ENCODE assay signal across 8 cellular contexts in genomic region chr13:51221674-51222509, GRCh38. TPM values are rescaled to one million over a fixed set of nuclear protein-coding genes. Genes with fewer than 3 reads are reported as not detected.
DNase-seq lines count a peak whose midpoint lies in the region; ATAC-seq, FAIRE-seq and TF ChIP-seq lines count a peak whose summit lies in the region.

TSS of gene FAM124A (plus strand) at chr13:51222398. CDS start at chr13:51222502, 104 bp downstream.

- intact Hi-C loops in CD14-positive monocyte (cut with micrococcal nuclease) (loop anchor here in 1 of 2 donors (5.0 kb wide), 1 partner anchor 60 kb away; no protein-coding TSS in a partner anchor), kidney (cut with DNase I) (no loop called here)

- FAIRE-seq in HTR-8/SVneo (lab: Jason Lieb, UNC) (peak; percentile 67), bronchial epithelial cell (lab: Jason Lieb, UNC) (no peak), kidney (lab: Jason Lieb, UNC) (no peak)

- peak within 1 kb of the TSS; percentile 85 to 91 for H3K4me3 Mint-ChIP-seq in CD14-positive monocyte
- H3K4me3 Mint-ChIP-seq in T-helper 2 cell treated with Interferon-gamma antibody and Interleukin-4, amounts not matched to agents 5 μg/mL and 100 μg/mL, for 36 hours: peak within 1 kb of the TSS; percentile 66

- peaks cover 0 to 10% (median 0%) of the 10 kb centered on the region in 7 donors for H3K9me3 Mint-ChIP-seq in CD14-positive monocyte
- no peaks in the 10 kb centered on the region for H3K9me3 Mint-ChIP-seq in T-helper 2 cell treated with Interferon-gamma antibody and Interleukin-4, amounts not matched to agents 5 μg/mL and 100 μg/mL, for 36 hours

- no peaks in the 10 kb centered on the region for H3K36me3 ChIP-seq in bronchial epithelial cell (ENCODE audit: control insufficient read depth, insufficient read depth, low read length)
- no peaks in the 10 kb centered on the region for H3K36me3 ChIP-seq in kidney (ENCODE audit: control insufficient read depth in 1 of 2, insufficient read depth in 2 of 2, low read length in 2 of 2)

- peak within 1 kb of the TSS; percentile 53 to 71 for H3K9ac ChIP-seq in kidney (ENCODE audit: low read length in 2 of 2)

- H3K27me3 ChIP-seq in bronchial epithelial cell (ENCODE audit: control insufficient read depth, insufficient read depth, low read length): peaks cover 27% of the 10 kb centered on the region

- H3K4me3 ChIP-seq in bronchial epithelial cell (ENCODE audit: low read depth, low read length) (peak within 1 kb of the TSS; percentile 51), kidney (ENCODE audit: low read length in 2 of 2) (peak within 1 kb of the TSS; percentile 79 to 81)

- peak within 1 kb of the TSS in 1 of 2 donors; percentile 7 for H3K27ac ChIP-seq in kidney (ENCODE audit: low read depth in 2 of 2, low read length in 2 of 2)

- DNase-seq in CD14-positive monocyte (ENCODE audit: low spot score): no peak
- peak; percentile 22 for DNase-seq in HTR-8/SVneo (ENCODE audit: insufficient read length, low spot score)
- peak; percentile 60 for DNase-seq in T-helper 2 cell treated with Interferon-gamma antibody and Interleukin-4, amounts not matched to agents 5 μg/mL and 100 μg/mL, for 36 hours (ENCODE audit: low spot score)
- DNase-seq in bronchial epithelial cell (ENCODE audit: low read depth): no peak
- peak; percentile 75 for DNase-seq in kidney
- peak in 2 of 3 donors; percentile 22 to 45 for DNase-seq in stimulated activated CD4-positive, alpha-beta T cell treated with anti-CD3 and anti-CD28 coated beads, Interleukin-12 subunit alpha, Interleukin-12 subunit beta, amount 100 ng/mL, for 48 hours (ENCODE audit: low read depth in 2 of 3, low spot score in 1 of 3)

- peaks cover 33% of the 10 kb centered on the region for H3K4me1 Mint-ChIP-seq in CD14-positive monocyte
- H3K4me1 Mint-ChIP-seq in T-helper 2 cell treated with Interferon-gamma antibody and Interleukin-4, amounts not matched to agents 5 μg/mL and 100 μg/mL, for 36 hours (ENCODE audit: low read depth): no peaks in the 10 kb centered on the region

- peaks cover 3 to 4% of the 10 kb centered on the region in 2 donors for H3K4me1 ChIP-seq in kidney (ENCODE audit: control insufficient read depth in 1 of 2, insufficient read depth in 1 of 2, low read depth in 1 of 2, low read length in 2 of 2)

- peak within 1 kb of the TSS in 2 of 7 donors; percentile 30 to 41 for H3K27ac Mint-ChIP-seq in CD14-positive monocyte
- H3K27ac Mint-ChIP-seq in T-helper 2 cell treated with Interferon-gamma antibody and Interleukin-4, amounts not matched to agents 5 μg/mL and 100 μg/mL, for 36 hours: no peak within 1 kb of the TSS

- H3K36me3 Mint-ChIP-seq in CD14-positive monocyte: no peaks in the 10 kb centered on the region
- H3K36me3 Mint-ChIP-seq in T-helper 2 cell treated with Interferon-gamma antibody and Interleukin-4, amounts not matched to agents 5 μg/mL and 100 μg/mL, for 36 hours (ENCODE audit: low read depth): no peaks in the 10 kb centered on the region

- peaks cover 24 to 40% (median 34%) of the 10 kb centered on the region in 3 donors for H3K27me3 Mint-ChIP-seq in CD14-positive monocyte (ENCODE audit: low read depth in 3 of 3)
- peaks cover 58% of the 10 kb centered on the region for H3K27me3 Mint-ChIP-seq in T-helper 2 cell treated with Interferon-gamma antibody and Interleukin-4, amounts not matched to agents 5 μg/mL and 100 μg/mL, for 36 hours (ENCODE audit: low read depth)

- H3K9me3 ChIP-seq in kidney (ENCODE audit: control insufficient read depth in 1 of 2, low read length in 2 of 2): no peaks in the 10 kb centered on the region

- peak; percentile 75 for ATAC-seq in GM19438 (IDR thresholded peaks at IDR 0.05; ENCODE audit: low read depth, unreplicated experiment)
- no peak for ATAC-seq in GM21447 (IDR thresholded peaks at IDR 0.05; ENCODE audit: unreplicated experiment)

- TF ChIP-seq CTCF in CD14-positive monocyte (IDR thresholded peaks at IDR 0.05) (no peak), bronchial epithelial cell (IDR thresholded peaks at IDR 0.05; ENCODE audit: insufficient read depth, low read length, severe bottlenecking) (no peak), kidney (IDR thresholded peaks at IDR 0.05; ENCODE audit: borderline replicate concordance, extremely low read depth, insufficient read depth) (no peak)

RNA-seq across cellular contexts. Expression of gene FAM124A, which starts in this region (rescaled TPM):
- polyA plus RNA-seq in CD14-positive monocyte (under 1 TPM; 0.03 to 0.20 TPM), kidney (ENCODE audit: insufficient read depth, low read depth, low replicate concordance) (7.7 TPM)
- total RNA-seq in bronchial epithelial cell (not detected in 2 replicates), kidney (3.5 TPM)

Comparison
In these comparisons a context has a peak if more than half of its experiments do, and no peak if none do; other contexts are left out.
1. DNase-seq: peak in HTR-8/SVneo (single experiment), T-helper 2 cell treated with Interferon-gamma antibody and Interleukin-4, amounts not matched to agents 5 μg/mL and 100 μg/mL, for 36 hours (single experiment), kidney (single experiment) and stimulated activated CD4-positive, alpha-beta T cell treated with anti-CD3 and anti-CD28 coated beads, Interleukin-12 subunit alpha, Interleukin-12 subunit beta, amount 100 ng/mL, for 48 hours (2 of 3); none in CD14-positive monocyte (single experiment) and bronchial epithelial cell (single experiment).